Comparison of ENCODE assay signal across 1 cellular context in genomic region chr1:6513296-6513928, GRCh38.
TF ChIP-seq lines count a peak whose summit lies in the region.

No MANE protein-coding gene starts in this region.

TF ChIP-seq in IMR-90, 13 proteins besides CTCF, POLR2A, EP300 and RAD21:
- no peak for TF ChIP-seq RCOR1 (IDR thresholded peaks at IDR 0.05; ENCODE audit: insufficient replicate concordance, low read length)
- no peak for TF ChIP-seq ELK1 (IDR thresholded peaks at IDR 0.05; ENCODE audit: borderline replicate concordance, low read depth, low read length)
- no peak for TF ChIP-seq MAFK (IDR thresholded peaks at IDR 0.05; ENCODE audit: low read depth, low read length)
- TF ChIP-seq NFE2L2 (IDR thresholded peaks at IDR 0.05; ENCODE audit: low read depth, low read length): no peak
- no peak for TF ChIP-seq RFX5 (IDR thresholded peaks at IDR 0.05; ENCODE audit: low read depth, low read length)
- TF ChIP-seq CHD1 (IDR thresholded peaks at IDR 0.05; ENCODE audit: low read depth, low read length): no peak
- no peak for TF ChIP-seq USF2 (IDR thresholded peaks at IDR 0.05; ENCODE audit: low read depth, low read length)
